ENCODE assay signal across 1 cellular context in genomic region chr17:5111402-5112204, GRCh38.
TF ChIP-seq lines count a peak whose summit lies in the region.

TSS of gene ZNF232 (minus strand) at chr17:5111878. CDS start at chr17:5111822, 56 bp downstream.

TF ChIP-seq in IMR-90, 13 proteins besides CTCF, POLR2A, EP300 and RAD21 (continued from another document):
- TF ChIP-seq, protein P1, sequence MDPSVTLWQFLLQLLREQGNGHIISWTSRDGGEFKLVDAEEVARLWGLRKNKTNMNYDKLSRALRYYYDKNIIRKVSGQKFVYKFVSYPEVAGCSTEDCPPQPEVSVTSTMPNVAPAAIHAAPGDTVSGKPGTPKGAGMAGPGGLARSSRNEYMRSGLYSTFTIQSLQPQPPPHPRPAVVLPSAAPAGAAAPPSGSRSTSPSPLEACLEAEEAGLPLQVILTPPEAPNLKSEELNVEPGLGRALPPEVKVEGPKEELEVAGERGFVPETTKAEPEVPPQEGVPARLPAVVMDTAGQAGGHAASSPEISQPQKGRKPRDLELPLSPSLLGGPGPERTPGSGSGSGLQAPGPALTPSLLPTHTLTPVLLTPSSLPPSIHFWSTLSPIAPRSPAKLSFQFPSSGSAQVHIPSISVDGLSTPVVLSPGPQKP (IDR thresholded peaks at IDR 0.05; ENCODE audit: borderline replicate concordance, low read depth, low read length): no peak
- TF ChIP-seq CHD1 (IDR thresholded peaks at IDR 0.05; ENCODE audit: low read depth, low read length) (no peak), USF2 (IDR thresholded peaks at IDR 0.05; ENCODE audit: low read depth, low read length) (peak; percentile 63), CEBPB (IDR thresholded peaks at IDR 0.05; ENCODE audit: low read depth, low read length) (no peak), RCOR1 (IDR thresholded peaks at IDR 0.05; ENCODE audit: insufficient replicate concordance, low read length) (no peak), NFE2L2 (IDR thresholded peaks at IDR 0.05; ENCODE audit: low read depth, low read length) (no peak), MXI1 (IDR thresholded peaks at IDR 0.05; ENCODE audit: borderline replicate concordance, low read depth, low read length) (0 out of 2 replicates have a peak, but pooled peaks have one; percentile 1), BHLHE40 (IDR thresholded peaks at IDR 0.05; ENCODE audit: low read depth, low read length) (peak; percentile 44; the same call in 1 of the 2 replicates)
